Comparison of ENCODE assay signal across 1 cellular context in the genomic region with DNA sequence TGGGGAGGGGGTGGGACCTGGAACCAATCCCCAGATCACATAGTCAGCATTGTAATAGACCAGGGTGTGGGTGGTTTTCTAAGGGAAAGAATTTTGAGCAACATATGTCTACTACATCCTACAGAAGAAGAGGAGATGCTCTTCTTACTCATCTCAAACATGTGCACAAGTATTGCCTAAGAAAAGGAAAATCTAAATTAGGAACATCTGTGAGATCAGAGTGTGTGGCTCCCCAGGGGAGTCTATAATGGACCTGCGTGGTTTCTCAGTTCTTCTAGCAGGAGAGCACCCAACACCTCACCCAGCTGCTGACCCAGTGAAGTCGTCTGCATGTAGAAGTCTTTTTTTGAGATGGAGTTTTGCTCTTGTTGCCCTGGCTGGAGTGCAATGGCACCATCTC.
TF ChIP-seq lines count a peak whose summit lies in the region.

No MANE protein-coding gene starts in this region.

TF ChIP-seq in HepG2, 621 proteins besides CTCF, POLR2A, EP300 and RAD21 (continued from another document):
- TF ChIP-seq HNF1A (IDR thresholded peaks at IDR 0.05; ENCODE audit: low read depth): no peak
- TF ChIP-seq HNF1A (CRISPR knock-in tag; IDR thresholded peaks at IDR 0.05; ENCODE audit: borderline replicate concordance): no peak
- no peak for TF ChIP-seq DRAP1 (CRISPR knock-in tag; IDR thresholded peaks at IDR 0.05)
- no peak for TF ChIP-seq MXD4 (CRISPR knock-in tag; IDR thresholded peaks at IDR 0.05)
- no peak for TF ChIP-seq ZNF652 (CRISPR knock-in tag; IDR thresholded peaks at IDR 0.05; ENCODE audit: borderline replicate concordance, low read depth)
- TF ChIP-seq ZBTB33 (CRISPR knock-in tag; IDR thresholded peaks at IDR 0.05): no peak
- no peak for TF ChIP-seq ZNF10 (CRISPR knock-in tag; IDR thresholded peaks at IDR 0.05; ENCODE audit: borderline replicate concordance, low read depth)
- TF ChIP-seq ZNF577 (CRISPR knock-in tag; IDR thresholded peaks at IDR 0.05; ENCODE audit: borderline replicate concordance, low read depth): no peak
- TF ChIP-seq UBTF (CRISPR knock-in tag; IDR thresholded peaks at IDR 0.05): no peak
- no peak for TF ChIP-seq ZFYVE20 (CRISPR knock-in tag; IDR thresholded peaks at IDR 0.05; ENCODE audit: borderline replicate concordance, low read depth)
- no peak for TF ChIP-seq ISL2 (CRISPR knock-in tag; IDR thresholded peaks at IDR 0.05)
- TF ChIP-seq ZNF766 (CRISPR knock-in tag; IDR thresholded peaks at IDR 0.05; ENCODE audit: borderline replicate concordance): no peak
- no peak for TF ChIP-seq PAWR (CRISPR knock-in tag; IDR thresholded peaks at IDR 0.05; ENCODE audit: borderline replicate concordance)
